Comparison of ENCODE assay signal across 12 cellular contexts in the genomic region with DNA sequence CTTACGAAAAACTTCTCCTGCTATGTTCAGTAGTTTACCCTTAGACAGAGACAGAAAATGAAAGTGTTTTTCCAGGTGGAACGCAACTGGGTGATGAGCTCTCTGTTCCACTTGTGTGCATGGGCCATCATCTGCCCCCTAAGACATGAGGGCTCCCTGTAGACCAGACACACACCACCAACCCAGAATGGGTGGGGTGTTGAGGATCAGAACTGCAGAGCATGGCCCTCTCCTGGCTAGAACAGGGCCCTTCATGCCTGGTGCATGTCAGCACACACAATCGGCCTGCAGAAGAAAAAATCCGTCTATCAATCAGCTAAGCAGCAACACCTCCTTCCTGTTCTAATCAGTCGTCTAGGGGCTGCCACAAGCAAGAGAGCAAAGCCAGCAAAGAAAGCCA.
DNase-seq lines count a peak whose midpoint lies in the region; ATAC-seq and TF ChIP-seq lines count a peak whose summit lies in the region.
"Had no signal": no experiment of that assay in that cellular context is flagged by ENCODE, and none has a peak within 500 bp of the region (broad histone marks: within the 10 kb centered on the region; RNA-seq: fewer than 3 reads in every experiment).

No MANE protein-coding gene starts in this region.

- peaks cover 49% of the 10 kb centered on the region for H3K4me1 Mint-ChIP-seq in memory B cell

- H3K27me3 ChIP-seq in vagina: no peaks in the 10 kb centered on the region
- H3K27me3 ChIP-seq in esophagus squamous epithelium: no peaks in the 10 kb centered on the region
- H3K27me3 ChIP-seq: ovary had no signal

- peak overlapping the region; percentile 52 for H3K4me3 Mint-ChIP-seq in memory B cell

- intact Hi-C loops in vagina (cut with DNase I): no loop called here
- intact Hi-C loops in esophagus squamous epithelium (cut with DNase I): no loop called here

- H3K36me3 ChIP-seq in vagina: no peaks in the 10 kb centered on the region
- no peaks in the 10 kb centered on the region for H3K36me3 ChIP-seq in esophagus squamous epithelium
- H3K36me3 ChIP-seq: ovary had no signal

- no peak overlapping the region for H3K27ac ChIP-seq in vagina
- no peak overlapping the region for H3K27ac ChIP-seq in esophagus squamous epithelium
- H3K27ac ChIP-seq: ovary had no signal

- DNase-seq in memory B cell (ENCODE audit: low spot score in 2 of 2): no peak
- DNase-seq in COLO829 (ENCODE audit: low spot score): no peak
- DNase-seq in vagina (ENCODE audit: extremely low spot score in 2 of 2): no peak
- no peak for DNase-seq in esophagus squamous epithelium (lab: John Stamatoyannopoulos, UW)
- DNase-seq in SIG-M5 treated with dmso at 0.1 percent for 504 hours (lab: John Stamatoyannopoulos, UW; ENCODE audit: unreplicated experiment): no peak
- DNase-seq: activated T-cell treated with anti-CD3 and anti-CD28 coated beads for 4 hours, NCI-H226, ovary, RPMI8226 had no signal

- H3K9me3 Mint-ChIP-seq in memory B cell: peaks cover 1% of the 10 kb centered on the region

- H3K27ac Mint-ChIP-seq in memory B cell: peak overlapping the region; percentile 64

- no peaks in the 10 kb centered on the region for H3K36me3 Mint-ChIP-seq in memory B cell

- no peak for TF ChIP-seq CTCF in vagina (IDR thresholded peaks at IDR 0.05)
- no peak for TF ChIP-seq CTCF in esophagus squamous epithelium (IDR thresholded peaks at IDR 0.05)

- H3K4me1 ChIP-seq in vagina (peaks cover 26% of the 10 kb centered on the region), esophagus squamous epithelium (peaks cover 0 to 19% (median 10%) of the 10 kb centered on the region in 3 donors)

- no peaks in the 10 kb centered on the region for H3K9me3 ChIP-seq in vagina
- no peaks in the 10 kb centered on the region for H3K9me3 ChIP-seq in esophagus squamous epithelium
- H3K9me3 ChIP-seq: ovary had no signal

- TF ChIP-seq POLR2A in vagina (IDR thresholded peaks at IDR 0.05): no peak
- TF ChIP-seq POLR2A in esophagus squamous epithelium (IDR thresholded peaks at IDR 0.05): no peak

- no peaks in the 10 kb centered on the region for H3K27me3 Mint-ChIP-seq in memory B cell

- no peak overlapping the region for H3K4me3 ChIP-seq in vagina
- H3K4me3 ChIP-seq in esophagus squamous epithelium: no peak overlapping the region
- H3K4me3 ChIP-seq: ovary had no signal

- ATAC-seq in GM18502 (IDR thresholded peaks at IDR 0.05; ENCODE audit: poor library complexity, unreplicated experiment): peak; percentile 56
- peak; percentile 59 for ATAC-seq in GM21360 (IDR thresholded peaks at IDR 0.05; ENCODE audit: unreplicated experiment)
- peak; percentile 66 for ATAC-seq in HG03139 (IDR thresholded peaks at IDR 0.05; ENCODE audit: unreplicated experiment)
- peak; percentile 87 for ATAC-seq in memory B cell (ENCODE audit: low read depth)

- 60 to 65% methylated on average over 4 of the region's 5 CpGs for WGBS in esophagus squamous epithelium, 2 donors
